1 cellular context compared by ENCODE assay signal in the genomic region with DNA sequence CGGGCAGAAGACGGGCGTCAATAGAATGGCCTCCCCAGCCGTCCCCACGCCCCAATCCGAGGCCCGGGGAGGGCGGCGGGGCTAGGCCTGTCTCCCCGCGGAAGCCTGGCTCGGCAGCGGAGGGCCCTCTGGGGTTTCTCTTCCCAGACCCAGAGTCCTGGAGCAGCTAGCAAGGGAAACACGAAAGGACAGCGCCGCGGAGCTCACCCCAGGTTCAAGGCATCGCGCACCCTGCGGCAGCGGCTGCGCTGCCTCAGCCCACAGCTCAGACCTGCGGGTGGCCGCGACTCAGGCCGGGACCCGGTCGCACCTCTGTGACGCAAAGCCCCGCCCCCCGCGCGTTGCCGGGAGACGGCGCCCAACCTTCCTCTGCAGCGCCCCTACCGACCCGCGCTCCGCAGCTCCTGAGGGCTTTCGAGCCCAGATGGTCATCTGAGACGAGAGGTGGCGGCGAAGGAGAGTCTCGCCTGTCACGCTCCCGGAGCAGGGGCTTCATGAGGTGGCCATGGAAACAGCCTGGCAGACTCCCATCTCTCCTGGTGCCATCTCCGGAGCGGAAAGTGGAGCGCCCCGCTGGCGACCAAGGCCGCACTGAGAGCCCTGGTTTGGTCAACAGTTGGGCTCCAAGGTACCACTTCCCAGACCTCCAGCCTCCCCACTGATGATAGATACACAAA.
A peak's percentile ranks its signal among the peaks of the same experiment; 100 is the strongest.
TF ChIP-seq lines count a peak whose summit lies in the region.

A gene with protein sequence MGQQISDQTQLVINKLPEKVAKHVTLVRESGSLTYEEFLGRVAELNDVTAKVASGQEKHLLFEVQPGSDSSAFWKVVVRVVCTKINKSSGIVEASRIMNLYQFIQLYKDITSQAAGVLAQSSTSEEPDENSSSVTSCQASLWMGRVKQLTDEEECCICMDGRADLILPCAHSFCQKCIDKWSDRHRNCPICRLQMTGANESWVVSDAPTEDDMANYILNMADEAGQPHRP (minus strand): TSS at position 273 of the 677 bp plus-strand sequence. CDS start 7,029 bp downstream, outside the sequence.

TF ChIP-seq in GM12878, 131 proteins besides CTCF, POLR2A, EP300 and RAD21 (continued from another document):
- TF ChIP-seq, protein P1, sequence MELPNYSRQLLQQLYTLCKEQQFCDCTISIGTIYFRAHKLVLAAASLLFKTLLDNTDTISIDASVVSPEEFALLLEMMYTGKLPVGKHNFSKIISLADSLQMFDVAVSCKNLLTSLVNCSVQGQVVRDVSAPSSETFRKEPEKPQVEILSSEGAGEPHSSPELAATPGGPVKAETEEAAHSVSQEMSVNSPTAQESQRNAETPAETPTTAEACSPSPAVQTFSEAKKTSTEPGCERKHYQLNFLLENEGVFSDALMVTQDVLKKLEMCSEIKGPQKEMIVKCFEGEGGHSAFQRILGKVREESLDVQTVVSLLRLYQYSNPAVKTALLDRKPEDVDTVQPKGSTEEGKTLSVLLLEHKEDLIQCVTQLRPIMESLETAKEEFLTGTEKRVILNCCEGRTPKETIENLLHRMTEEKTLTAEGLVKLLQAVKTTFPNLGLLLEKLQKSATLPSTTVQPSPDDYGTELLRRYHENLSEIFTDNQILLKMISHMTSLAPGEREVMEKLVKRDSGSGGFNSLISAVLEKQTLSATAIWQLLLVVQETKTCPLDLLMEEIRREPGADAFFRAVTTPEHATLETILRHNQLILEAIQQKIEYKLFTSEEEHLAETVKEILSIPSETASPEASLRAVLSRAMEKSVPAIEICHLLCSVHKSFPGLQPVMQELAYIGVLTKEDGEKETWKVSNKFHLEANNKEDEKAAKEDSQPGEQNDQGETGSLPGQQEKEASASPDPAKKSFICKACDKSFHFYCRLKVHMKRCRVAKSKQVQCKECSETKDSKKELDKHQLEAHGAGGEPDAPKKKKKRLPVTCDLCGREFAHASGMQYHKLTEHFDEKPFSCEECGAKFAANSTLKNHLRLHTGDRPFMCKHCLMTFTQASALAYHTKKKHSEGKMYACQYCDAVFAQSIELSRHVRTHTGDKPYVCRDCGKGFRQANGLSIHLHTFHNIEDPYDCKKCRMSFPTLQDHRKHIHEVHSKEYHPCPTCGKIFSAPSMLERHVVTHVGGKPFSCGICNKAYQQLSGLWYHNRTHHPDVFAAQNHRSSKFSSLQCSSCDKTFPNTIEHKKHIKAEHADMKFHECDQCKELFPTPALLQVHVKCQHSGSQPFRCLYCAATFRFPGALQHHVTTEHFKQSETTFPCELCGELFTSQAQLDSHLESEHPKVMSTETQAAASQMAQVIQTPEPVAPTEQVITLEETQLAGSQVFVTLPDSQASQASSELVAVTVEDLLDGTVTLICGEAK (IDR thresholded peaks at IDR 0.05; ENCODE audit: borderline replicate concordance), result no peak; the same call in 1 of the 2 replicates
- TF ChIP-seq PML (IDR thresholded peaks at IDR 0.05; ENCODE audit: low read length) (0 out of 2 replicates have a peak, but pooled peaks have one; percentile 49), NR2F1 (conservative IDR thresholded peaks at IDR 0.05) (peak; percentile 84), KAT2A (conservative IDR thresholded peaks at IDR 0.05; ENCODE audit: control insufficient read depth, low read depth, low read length) (no peak), HDAC2 (IDR thresholded peaks at IDR 0.05) (no peak), EGR1 (IDR thresholded peaks at IDR 0.05; ENCODE audit: borderline replicate concordance in 1 of 2, low read depth in 2 of 2, low read length in 2 of 2) (0 out of 3 replicates have a peak, but pooled peaks of 1 of the 2 experiments have one; percentile 48), TBL1XR1 (IDR thresholded peaks at IDR 0.05; ENCODE audit: low read depth, low read length) (peak; percentile 38; the same call in 1 of the 2 replicates), HCFC1 (IDR thresholded peaks at IDR 0.05; ENCODE audit: low read length) (peak; percentile 73), ETV6 (conservative IDR thresholded peaks at IDR 0.05 in 1 of 2, IDR thresholded peaks at IDR 0.05 in 1 of 2; ENCODE audit: borderline replicate concordance in 1 of 2, low read depth in 1 of 2) (no peak), ZBED1 (IDR thresholded peaks at IDR 0.05; ENCODE audit: borderline replicate concordance) (no peak), CBX3 (IDR thresholded peaks at IDR 0.05; ENCODE audit: borderline replicate concordance, low read depth) (no peak), SMC3 (IDR thresholded peaks at IDR 0.05; ENCODE audit: borderline replicate concordance, low read length) (peak; percentile 27; the same call in 1 of the 2 replicates), JUND (IDR thresholded peaks at IDR 0.05; ENCODE audit: low read depth, low read length) (no peak), BHLHE40 (IDR thresholded peaks at IDR 0.05; ENCODE audit: borderline replicate concordance in 1 of 2, low read depth in 2 of 2, low read length in 1 of 2) (peak; percentile 24 to 61; a peak in 2 of 4 replicates), SUPT20H (IDR thresholded peaks at IDR 0.05; ENCODE audit: borderline replicate concordance, control insufficient read depth, low read depth, low read length) (no peak), CREM (IDR thresholded peaks at IDR 0.05; ENCODE audit: low read depth) (peak; percentile 98), SREBF2 (IDR thresholded peaks at IDR 0.05; ENCODE audit: low read length) (no peak), NR2C2 (IDR thresholded peaks at IDR 0.05; ENCODE audit: borderline replicate concordance, control insufficient read depth, insufficient read length, low read depth) (no peak), PAX8 (IDR thresholded peaks at IDR 0.05) (no peak)
- TF ChIP-seq, protein P2, sequence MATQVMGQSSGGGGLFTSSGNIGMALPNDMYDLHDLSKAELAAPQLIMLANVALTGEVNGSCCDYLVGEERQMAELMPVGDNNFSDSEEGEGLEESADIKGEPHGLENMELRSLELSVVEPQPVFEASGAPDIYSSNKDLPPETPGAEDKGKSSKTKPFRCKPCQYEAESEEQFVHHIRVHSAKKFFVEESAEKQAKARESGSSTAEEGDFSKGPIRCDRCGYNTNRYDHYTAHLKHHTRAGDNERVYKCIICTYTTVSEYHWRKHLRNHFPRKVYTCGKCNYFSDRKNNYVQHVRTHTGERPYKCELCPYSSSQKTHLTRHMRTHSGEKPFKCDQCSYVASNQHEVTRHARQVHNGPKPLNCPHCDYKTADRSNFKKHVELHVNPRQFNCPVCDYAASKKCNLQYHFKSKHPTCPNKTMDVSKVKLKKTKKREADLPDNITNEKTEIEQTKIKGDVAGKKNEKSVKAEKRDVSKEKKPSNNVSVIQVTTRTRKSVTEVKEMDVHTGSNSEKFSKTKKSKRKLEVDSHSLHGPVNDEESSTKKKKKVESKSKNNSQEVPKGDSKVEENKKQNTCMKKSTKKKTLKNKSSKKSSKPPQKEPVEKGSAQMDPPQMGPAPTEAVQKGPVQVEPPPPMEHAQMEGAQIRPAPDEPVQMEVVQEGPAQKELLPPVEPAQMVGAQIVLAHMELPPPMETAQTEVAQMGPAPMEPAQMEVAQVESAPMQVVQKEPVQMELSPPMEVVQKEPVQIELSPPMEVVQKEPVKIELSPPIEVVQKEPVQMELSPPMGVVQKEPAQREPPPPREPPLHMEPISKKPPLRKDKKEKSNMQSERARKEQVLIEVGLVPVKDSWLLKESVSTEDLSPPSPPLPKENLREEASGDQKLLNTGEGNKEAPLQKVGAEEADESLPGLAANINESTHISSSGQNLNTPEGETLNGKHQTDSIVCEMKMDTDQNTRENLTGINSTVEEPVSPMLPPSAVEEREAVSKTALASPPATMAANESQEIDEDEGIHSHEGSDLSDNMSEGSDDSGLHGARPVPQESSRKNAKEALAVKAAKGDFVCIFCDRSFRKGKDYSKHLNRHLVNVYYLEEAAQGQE (IDR thresholded peaks at IDR 0.05; ENCODE audit: low read depth, low read length), result no peak
- TF ChIP-seq, protein P3, sequence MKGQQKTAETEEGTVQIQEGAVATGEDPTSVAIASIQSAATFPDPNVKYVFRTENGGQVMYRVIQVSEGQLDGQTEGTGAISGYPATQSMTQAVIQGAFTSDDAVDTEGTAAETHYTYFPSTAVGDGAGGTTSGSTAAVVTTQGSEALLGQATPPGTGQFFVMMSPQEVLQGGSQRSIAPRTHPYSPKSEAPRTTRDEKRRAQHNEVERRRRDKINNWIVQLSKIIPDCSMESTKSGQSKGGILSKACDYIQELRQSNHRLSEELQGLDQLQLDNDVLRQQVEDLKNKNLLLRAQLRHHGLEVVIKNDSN (IDR thresholded peaks at IDR 0.05; ENCODE audit: borderline replicate concordance, extremely low read length, insufficient read depth, low read depth, low read length), result no peak
- TF ChIP-seq, protein P4, sequence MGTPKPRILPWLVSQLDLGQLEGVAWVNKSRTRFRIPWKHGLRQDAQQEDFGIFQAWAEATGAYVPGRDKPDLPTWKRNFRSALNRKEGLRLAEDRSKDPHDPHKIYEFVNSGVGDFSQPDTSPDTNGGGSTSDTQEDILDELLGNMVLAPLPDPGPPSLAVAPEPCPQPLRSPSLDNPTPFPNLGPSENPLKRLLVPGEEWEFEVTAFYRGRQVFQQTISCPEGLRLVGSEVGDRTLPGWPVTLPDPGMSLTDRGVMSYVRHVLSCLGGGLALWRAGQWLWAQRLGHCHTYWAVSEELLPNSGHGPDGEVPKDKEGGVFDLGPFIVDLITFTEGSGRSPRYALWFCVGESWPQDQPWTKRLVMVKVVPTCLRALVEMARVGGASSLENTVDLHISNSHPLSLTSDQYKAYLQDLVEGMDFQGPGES (IDR thresholded peaks at IDR 0.05), result no peak
- TF ChIP-seq, protein P5, sequence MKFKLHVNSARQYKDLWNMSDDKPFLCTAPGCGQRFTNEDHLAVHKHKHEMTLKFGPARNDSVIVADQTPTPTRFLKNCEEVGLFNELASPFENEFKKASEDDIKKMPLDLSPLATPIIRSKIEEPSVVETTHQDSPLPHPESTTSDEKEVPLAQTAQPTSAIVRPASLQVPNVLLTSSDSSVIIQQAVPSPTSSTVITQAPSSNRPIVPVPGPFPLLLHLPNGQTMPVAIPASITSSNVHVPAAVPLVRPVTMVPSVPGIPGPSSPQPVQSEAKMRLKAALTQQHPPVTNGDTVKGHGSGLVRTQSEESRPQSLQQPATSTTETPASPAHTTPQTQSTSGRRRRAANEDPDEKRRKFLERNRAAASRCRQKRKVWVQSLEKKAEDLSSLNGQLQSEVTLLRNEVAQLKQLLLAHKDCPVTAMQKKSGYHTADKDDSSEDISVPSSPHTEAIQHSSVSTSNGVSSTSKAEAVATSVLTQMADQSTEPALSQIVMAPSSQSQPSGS (IDR thresholded peaks at IDR 0.05; ENCODE audit: low read length), result no peak
TF ChIP-seq in GM12878: peak in this region for 45.
